In genomic region chr6:51536728-51537127, GRCh38 we compare ENCODE assay signal across 35 cellular contexts.
"Had no signal": no experiment of that assay in that cellular context is flagged by ENCODE, and none has a peak within 500 bp of the region (broad histone marks: within the 10 kb centered on the region; RNA-seq: fewer than 3 reads in every experiment).

No MANE protein-coding gene starts in this region.

- H3K9me3 ChIP-seq: MG63 had no signal

- H3K36me3 ChIP-seq: MG63 had no signal

- H3K27me3 ChIP-seq: MG63 had no signal

- H3K4me3 ChIP-seq: MG63 had no signal

- DNase-seq: Karpas-422, Kasumi-1, MG63, MM.1S, MV-4-11, NCI-H1048, NCI-H1092, NCI-H1092 treated with DMSO at 0.1 percent for 48 hours, NCI-H1105, NCI-H1105 treated with DMSO at 0.1 percent for 48 hours, NCI-H1417, NCI-H1417 treated with DMSO at 0.1 percent for 48 hours, NCI-H1436, NCI-H1436 treated with DMSO at 0.1 percent for 48 hours, NCI-H146, NCI-H1694, NCI-H1694 treated with DMSO at 0.1 percent for 48 hours, NCI-H187, NCI-H187 treated with DMSO at 0.1 percent for 48 hours, NCI-H1930, NCI-H2029, NCI-H2029 treated with DMSO at 0.1 percent for 48 hours, NCI-H2081, NCI-H2081 treated with DMSO at 0.1 percent for 48 hours, NCI-H2107, NCI-H2171, NCI-H2171 treated with DMSO at 0.1 percent for 48 hours, NCI-H2227 treated with DMSO at 0.1 percent for 48 hours, NCI-H226, NCI-H345, NCI-H446, NCI-H446 treated with DMSO at 0.1 percent for 48 hours, NCI-H510A, NCI-H510A treated with DMSO at 0.1 percent for 48 hours, NCI-H524 had no signal
